8 cellular contexts compared by ENCODE assay signal in genomic region chr17:63834431-63835166, GRCh38. TPM values are rescaled to one million over a fixed set of nuclear protein-coding genes. Genes with fewer than 3 reads are reported as not detected.
DNase-seq lines count a peak whose midpoint lies in the region; ATAC-seq, FAIRE-seq and TF ChIP-seq lines count a peak whose summit lies in the region.

No MANE protein-coding gene starts in this region.

- H3K27me3 ChIP-seq in CD8-positive, alpha-beta memory T cell (ENCODE audit: insufficient read depth, low read length, poor library complexity, severe bottlenecking): no peaks in the 10 kb centered on the region
- H3K27me3 ChIP-seq in Loucy (ENCODE audit: insufficient read depth, low read length, poor library complexity, severe bottlenecking) (no peaks in the 10 kb centered on the region), adipocyte (replicated peaks; ENCODE audit: control insufficient read depth, insufficient read depth, low read length) (no peaks in the 10 kb centered on the region), hepatocyte (no peaks in the 10 kb centered on the region), small intestine (ENCODE audit: control insufficient read depth in 2 of 2, insufficient read depth in 2 of 2, low read length in 2 of 2) (no peaks in the 10 kb centered on the region)

- H3K9ac ChIP-seq in Loucy (ENCODE audit: low read depth, low read length, poor library complexity, severe bottlenecking) (peak overlapping the region; percentile 49), adipocyte (ENCODE audit: low read length) (peak overlapping the region; percentile 31)

- H3K27ac Mint-ChIP-seq in CD8-positive, alpha-beta memory T cell: peak overlapping the region; percentile 63 to 89 (median 81)

- WGBS in hepatocyte (ENCODE audit: low lambda C conversion rate, missing lambda C conversion rate): 54% methylated on average over 13 of the region's 13 CpGs
- 39 to 44% (median 41%) methylated on average over 13 of the region's 13 CpGs for WGBS in small intestine, 3 donors

- POLR2A ChIA-PET in CD8-positive, alpha-beta memory T cell (lab: Charles Lee): interaction anchor here (0.6 to 1.0 kb wide), 3 partner anchors 10 to 213 kb away, joined by 3 to 6 read pairs (median 4); no protein-coding TSS in a partner anchor

- CTCF ChIA-PET in CD8-positive, alpha-beta memory T cell (lab: Charles Lee): interaction anchor here (0.8 to 4.8 kb wide), 9 partner anchors 9 to 388 kb away, joined by 3 to 19 read pairs (median 4); partner anchors contain the start of genes DDX42 and SMARCD2

- DNase-seq in CD8-positive, alpha-beta memory T cell: peak in 4 of 5 donors; percentile 45 to 70 (median 62)
- peak; percentile 91 for DNase-seq in SK-N-DZ (ENCODE audit: low spot score)
- DNase-seq in adipocyte (ENCODE audit: low read depth): peak; percentile 74
- DNase-seq in hepatocyte (ENCODE audit: low spot score): peak; percentile 78
- DNase-seq in small intestine: peak; percentile 74
- DNase-seq in NCI-H345 (lab: John Stamatoyannopoulos, UW): no peak

- peak; percentile 96 for TF ChIP-seq CTCF in Loucy (conservative IDR thresholded peaks at IDR 0.05; ENCODE audit: low read length)
- peak; percentile 49 for TF ChIP-seq CTCF in hepatocyte (IDR thresholded peaks at IDR 0.05; ENCODE audit: poor library complexity)

- H2AFZ ChIP-seq in Loucy (ENCODE audit: low read length) (no peak overlapping the region), hepatocyte (no peak overlapping the region)

- peak overlapping the region in 1 of 7 donors; percentile 62 for H3K4me3 Mint-ChIP-seq in CD8-positive, alpha-beta memory T cell

- peaks cover 11 to 75% (median 19%) of the 10 kb centered on the region in 3 donors for H3K36me3 Mint-ChIP-seq in CD8-positive, alpha-beta memory T cell

- no peaks in the 10 kb centered on the region for H3K9me3 ChIP-seq in CD8-positive, alpha-beta memory T cell (ENCODE audit: low read length)
- no peaks in the 10 kb centered on the region for H3K9me3 ChIP-seq in Loucy (ENCODE audit: insufficient read depth, low read depth, low read length)
- no peaks in the 10 kb centered on the region for H3K9me3 ChIP-seq in adipocyte (ENCODE audit: control insufficient read depth, low read length)
- no peaks in the 10 kb centered on the region for H3K9me3 ChIP-seq in hepatocyte (ENCODE audit: low read depth)
- H3K9me3 ChIP-seq in small intestine (ENCODE audit: control insufficient read depth, low read depth): no peaks in the 10 kb centered on the region

- peaks cover 0 to 1% of the 10 kb centered on the region in 2 donors for H3K27me3 Mint-ChIP-seq in CD8-positive, alpha-beta memory T cell

- H3K4me1 ChIP-seq in CD8-positive, alpha-beta memory T cell (ENCODE audit: insufficient read depth, low read length): peaks cover 56% of the 10 kb centered on the region
- H3K4me1 ChIP-seq in Loucy (ENCODE audit: insufficient read depth, low read length, poor library complexity, severe bottlenecking) (peaks cover 46% of the 10 kb centered on the region), adipocyte (ENCODE audit: control insufficient read depth, insufficient read depth, low read length) (peaks cover 37% of the 10 kb centered on the region), hepatocyte (ENCODE audit: insufficient read depth) (peaks cover 17% of the 10 kb centered on the region), small intestine (ENCODE audit: control insufficient read depth in 2 of 2, insufficient read depth in 1 of 2, low read depth in 1 of 2, low read length in 1 of 2) (peaks cover 3 to 7% of the 10 kb centered on the region in 2 donors)

- H4K20me1 ChIP-seq in Loucy (ENCODE audit: insufficient read depth, low read length, poor library complexity, severe bottlenecking) (peaks cover 19% of the 10 kb centered on the region), hepatocyte (ENCODE audit: insufficient read depth, poor library complexity, severe bottlenecking) (peaks cover 15% of the 10 kb centered on the region)

- peaks cover 58% of the 10 kb centered on the region for H3K36me3 ChIP-seq in CD8-positive, alpha-beta memory T cell (ENCODE audit: insufficient read depth, low read length)
- H3K36me3 ChIP-seq in Loucy (ENCODE audit: insufficient read depth, low read length) (peaks cover 62% of the 10 kb centered on the region), adipocyte (ENCODE audit: control insufficient read depth, insufficient read depth, low read length, severe bottlenecking) (peaks cover 77% of the 10 kb centered on the region), hepatocyte (replicated peaks; ENCODE audit: insufficient read depth, low read depth) (peaks cover under 1% of the 10 kb centered on the region), small intestine (ENCODE audit: control insufficient read depth in 2 of 2, insufficient read depth in 2 of 2, low read length in 2 of 2) (peaks cover 28 to 30% of the 10 kb centered on the region in 2 donors)

- no peak overlapping the region for H3K27ac ChIP-seq in CD8-positive, alpha-beta memory T cell (ENCODE audit: low read depth, low read length)
- no peak overlapping the region for H3K27ac ChIP-seq in hepatocyte
- H3K27ac ChIP-seq in small intestine (ENCODE audit: low read depth in 1 of 2, low read length in 1 of 2): no peak overlapping the region

- H3K79me2 ChIP-seq in Loucy (ENCODE audit: insufficient read depth, low read length) (peaks cover 92% of the 10 kb centered on the region), hepatocyte (peaks cover 47% of the 10 kb centered on the region)

- ATAC-seq in GM19395 (IDR thresholded peaks at IDR 0.05; ENCODE audit: unreplicated experiment): peak; percentile 64

- no peak overlapping the region for H3K4me3 ChIP-seq in CD8-positive, alpha-beta memory T cell (ENCODE audit: low read length)
- H3K4me3 ChIP-seq in Loucy (ENCODE audit: low read length, poor library complexity, severe bottlenecking): peak overlapping the region; percentile 36
- no peak overlapping the region for H3K4me3 ChIP-seq in adipocyte (ENCODE audit: low read length)
- H3K4me3 ChIP-seq in hepatocyte: no peak overlapping the region
- no peak overlapping the region for H3K4me3 ChIP-seq in small intestine (ENCODE audit: low read depth in 1 of 2, low read length in 2 of 2)

- peaks cover 53 to 63% (median 58%) of the 10 kb centered on the region in 3 donors for H3K4me1 Mint-ChIP-seq in CD8-positive, alpha-beta memory T cell

- H3K9me3 Mint-ChIP-seq in CD8-positive, alpha-beta memory T cell: no peaks in the 10 kb centered on the region

- no peaks in the 10 kb centered on the region for H3K9me2 ChIP-seq in Loucy (replicated peaks; ENCODE audit: low read depth, low read length)
- H3K9me2 ChIP-seq in hepatocyte (replicated peaks; ENCODE audit: insufficient read depth): no peaks in the 10 kb centered on the region

- peak overlapping the region; percentile 67 for H3K4me2 ChIP-seq in Loucy (ENCODE audit: low read depth, low read length, poor library complexity, severe bottlenecking)
- H3K4me2 ChIP-seq in hepatocyte: no peak overlapping the region

- FAIRE-seq in small intestine (lab: Jason Lieb, UNC): no peak

- H3F3A ChIP-seq in Loucy (ENCODE audit: low read depth): no peaks in the 10 kb centered on the region

RNA-seq across cellular contexts. Expression of gene FTSJ3, which starts 7.1 kb away (rescaled TPM):
- total RNA-seq in CD8-positive, alpha-beta memory T cell: 100 to 1,000 TPM in 1 of 2 experiments, 10 to 100 TPM in 1; 98.1 to 102 TPM
- 34.8 TPM for polyA plus RNA-seq in CD8-positive, alpha-beta memory T cell
- polyA plus RNA-seq in SK-N-DZ (2014; cell fraction: cytosol; rRNA removed): 46.6 and 51.0 TPM in 2 replicates
- polyA plus RNA-seq in SK-N-DZ (2014; cell fraction: nucleus; rRNA removed): 51.6 and 54.2 TPM in 2 replicates
- total RNA-seq in hepatocyte: 27.0 and 28.5 TPM in 2 replicates
- polyA plus RNA-seq in hepatocyte: 28.5 and 30.0 TPM in 2 replicates
- polyA plus RNA-seq in small intestine: 10 to 100 TPM; 13.9 to 23.9 (median 15.4) TPM

RNA-seq across cellular contexts. Expression of gene PSMC5, which starts 7.4 kb away (rescaled TPM):
- total RNA-seq in CD8-positive, alpha-beta memory T cell: 100 to 1,000 TPM; 208 to 212 TPM
- 201 TPM for polyA plus RNA-seq in CD8-positive, alpha-beta memory T cell
- polyA plus RNA-seq in SK-N-DZ (2014; cell fraction: cytosol; rRNA removed): 36.5 and 48.9 TPM in 2 replicates
- 74.0 and 127 TPM in 2 replicates for polyA plus RNA-seq in SK-N-DZ (2014; cell fraction: nucleus; rRNA removed)
- 37.3 and 46.6 TPM in 2 replicates for total RNA-seq in hepatocyte
- polyA plus RNA-seq in hepatocyte: 129 and 132 TPM in 2 replicates
- 100 to 1,000 TPM; 135 to 180 (median 152) TPM for polyA plus RNA-seq in small intestine

RNA-seq across cellular contexts. Expression of gene SMARCD2, which starts 7.9 kb away (rescaled TPM):
- total RNA-seq in CD8-positive, alpha-beta memory T cell: 100 to 1,000 TPM in 1 of 2 experiments, 10 to 100 TPM in 1; 96.8 to 107 TPM
- polyA plus RNA-seq in CD8-positive, alpha-beta memory T cell: 121 TPM
- 130 and 152 TPM in 2 replicates for polyA plus RNA-seq in SK-N-DZ (2014; cell fraction: cytosol; rRNA removed)
- 156 and 228 TPM in 2 replicates for polyA plus RNA-seq in SK-N-DZ (2014; cell fraction: nucleus; rRNA removed)
- 55.5 and 65.7 TPM in 2 replicates for total RNA-seq in hepatocyte
- polyA plus RNA-seq in hepatocyte (46.0 and 52.9 TPM in 2 replicates), small intestine (10 to 100 TPM; 44.0 to 95.3 (median 54.3) TPM)

RNA-seq across cellular contexts. Expression of gene CSH2, which starts 38.9 kb away (rescaled TPM):
- total RNA-seq in CD8-positive, alpha-beta memory T cell: not detected
- not detected for polyA plus RNA-seq in CD8-positive, alpha-beta memory T cell
- not detected in 2 replicates for polyA plus RNA-seq in SK-N-DZ (2014; cell fraction: cytosol; rRNA removed)
- polyA plus RNA-seq in SK-N-DZ (2014; cell fraction: nucleus; rRNA removed): not detected in 2 replicates
- total RNA-seq in hepatocyte: 1.4 and 2.8 TPM in 2 replicates
- polyA plus RNA-seq in hepatocyte (0.84 TPM in 1 of 2 replicates, not detected in the other), small intestine (not detected)

RNA-seq across cellular contexts. Expression of gene GH2, which starts 47.1 kb away (rescaled TPM):
- not detected for total RNA-seq in CD8-positive, alpha-beta memory T cell
- polyA plus RNA-seq in CD8-positive, alpha-beta memory T cell: not detected
- polyA plus RNA-seq in SK-N-DZ (2014; cell fraction: cytosol; rRNA removed): not detected in 2 replicates
- not detected in 2 replicates for polyA plus RNA-seq in SK-N-DZ (2014; cell fraction: nucleus; rRNA removed)
- total RNA-seq in hepatocyte: not detected in 2 replicates
- 1.8 TPM in 1 of 2 replicates, not detected in the other for polyA plus RNA-seq in hepatocyte
- polyA plus RNA-seq in small intestine: not detected
